In the genomic region with DNA sequence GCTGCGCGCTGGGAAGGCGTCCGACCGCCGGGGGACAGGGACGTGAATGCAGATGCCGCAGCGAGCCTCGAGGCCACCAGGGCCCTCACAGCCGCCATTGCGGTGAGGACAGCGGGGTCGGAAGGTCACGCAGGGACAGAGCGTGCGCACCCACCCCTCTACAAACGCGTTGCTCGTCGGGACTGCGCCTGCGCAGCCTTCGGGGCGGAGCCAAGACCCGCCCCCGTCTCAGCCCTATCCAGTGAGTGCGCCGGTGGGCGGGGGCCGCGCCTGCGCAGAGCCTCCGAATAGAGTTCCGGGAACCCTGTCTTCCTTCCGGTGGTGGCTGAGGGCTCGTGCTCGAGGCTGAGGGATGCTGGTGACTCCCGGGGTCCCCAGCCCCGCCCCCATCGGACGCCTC, we compare ENCODE assay signal across 7 cellular contexts.
A peak's percentile ranks its signal among the peaks of the same experiment; 100 is the strongest.
DNase-seq lines count a peak whose midpoint lies in the region; ATAC-seq, FAIRE-seq and TF ChIP-seq lines count a peak whose summit lies in the region.
"Not testable (repeated sequence)": the region's sequence is repeated elsewhere in the genome, so short reads cannot be mapped to it uniquely, and the experiment has no call there.

No MANE protein-coding gene starts in this region.

- FAIRE-seq in RCC 7860 (lab: Jason Lieb, UNC): not testable (repeated sequence)

- peak overlapping the region; percentile 41 for H3K4me3 ChIP-seq in epithelial cell of proximal tubule (ENCODE audit: low read depth, low read length)

- not testable (repeated sequence) for H3K9me3 Mint-ChIP-seq in activated T-cell treated with anti-CD3 and anti-CD28 coated beads, Interleukin-2, amount 50 U/mL, for 72 hours

- H3K4me3 Mint-ChIP-seq in activated T-cell treated with anti-CD3 and anti-CD28 coated beads, Interleukin-2, amount 50 U/mL, for 72 hours: peak overlapping the region in 1 of 2 donors; percentile 32

- not testable (repeated sequence) for H3K4me1 Mint-ChIP-seq in activated T-cell treated with anti-CD3 and anti-CD28 coated beads, Interleukin-2, amount 50 U/mL, for 72 hours (ENCODE audit: low read depth)

- peak; percentile 86 for ATAC-seq in GM19324 (IDR thresholded peaks at IDR 0.05; ENCODE audit: low FRiP score, unreplicated experiment)
- peak; percentile 73 for ATAC-seq in HG03060 (IDR thresholded peaks at IDR 0.05; ENCODE audit: low read depth, unreplicated experiment)
- peak; percentile 89 to 91 for ATAC-seq in activated T-cell treated with anti-CD3 and anti-CD28 coated beads, Interleukin-2, amount 50 U/mL, for 72 hours (replicated peaks in 1 of 2)

- not testable (repeated sequence) for H3K27ac Mint-ChIP-seq in activated T-cell treated with anti-CD3 and anti-CD28 coated beads, Interleukin-2, amount 50 U/mL, for 72 hours

- DNase-seq in RCC 7860 (ENCODE audit: low spot score) (peak; percentile 72), medulla oblongata (ENCODE audit: extremely low spot score) (peak; percentile 92)
- DNase-seq in activated T-cell treated with anti-CD3 and anti-CD28 coated beads, Interleukin-2, amount 50 U/mL, for 72 hours: peak; percentile 97 to 100
- not testable (repeated sequence) for DNase-seq in epithelial cell of proximal tubule (ENCODE audit: low read depth)
- peak; percentile 99 for DNase-seq in stimulated activated CD4-positive, alpha-beta T cell treated with anti-CD3 and anti-CD28 coated beads, Interleukin-15, amount 100 ng/mL, for 1 hour (ENCODE audit: low read depth in 1 of 2, low spot score in 1 of 2)

- TF ChIP-seq CTCF in epithelial cell of proximal tubule (conservative IDR thresholded peaks at IDR 0.05; ENCODE audit: low read depth, low read length): not testable (repeated sequence)

- not testable (repeated sequence) for H3K36me3 Mint-ChIP-seq in activated T-cell treated with anti-CD3 and anti-CD28 coated beads, Interleukin-2, amount 50 U/mL, for 72 hours (ENCODE audit: insufficient read depth in 2 of 2)

- not testable (repeated sequence) for H3K27me3 Mint-ChIP-seq in activated T-cell treated with anti-CD3 and anti-CD28 coated beads, Interleukin-2, amount 50 U/mL, for 72 hours (ENCODE audit: low read depth)
